ENCODE assay signal across 26 cellular contexts in genomic region chr6:36825996-36826395, GRCh38. TPM values are rescaled to one million over a fixed set of nuclear protein-coding genes. Genes with fewer than 3 reads are reported as not detected.
DNase-seq lines count a peak whose midpoint lies in the region; FAIRE-seq and TF ChIP-seq lines count a peak whose summit lies in the region.
"Had no signal": no experiment of that assay in that cellular context is flagged by ENCODE, and none has a peak within 500 bp of the region (broad histone marks: within the 10 kb centered on the region; RNA-seq: fewer than 3 reads in every experiment).

No MANE protein-coding gene starts in this region.

- H3K27ac ChIP-seq in BLaER1 (no peak overlapping the region), endothelial cell of umbilical vein (ENCODE audit: insufficient read depth, low read depth, low read length) (peak overlapping the region; percentile 100), parathyroid adenoma (peak overlapping the region; percentile 29)
- H3K27ac ChIP-seq: A549, PC-9, SK-N-MC had no signal

- no peak overlapping the region for H3K4me3 Mint-ChIP-seq in activated CD4-positive, alpha-beta T cell treated with anti-CD3 and anti-CD28 coated beads, Interleukin-2, amount 10 ng/mL, durations not matched to agents 24 days and 14 days
- H3K4me3 Mint-ChIP-seq: CD14-positive monocyte; CD8-positive, alpha-beta memory T cell; IgD-negative memory B cell had no signal

- no peak for TF ChIP-seq POLR2A in endothelial cell of umbilical vein (IDR thresholded peaks at IDR 0.05; ENCODE audit: low read depth, low read length)

- no peaks in the 10 kb centered on the region for H4K20me1 ChIP-seq in BLaER1
- no peaks in the 10 kb centered on the region for H4K20me1 ChIP-seq in endothelial cell of umbilical vein (replicated peaks; ENCODE audit: control insufficient read depth, extremely low read depth, insufficient read depth, low read length)

- peak overlapping the region; percentile 81 for H3K4me2 ChIP-seq in BLaER1
- H3K4me2 ChIP-seq in endothelial cell of umbilical vein (ENCODE audit: insufficient read depth, low read length): peak overlapping the region; percentile 45
- no peak overlapping the region for H3K4me2 ChIP-seq in parathyroid adenoma (ENCODE audit: low read length)
- H3K4me2 ChIP-seq: A549, PC-9 had no signal

- H3K9me3 ChIP-seq in BLaER1 (no peaks in the 10 kb centered on the region), endothelial cell of umbilical vein (replicated peaks; ENCODE audit: control insufficient read depth, insufficient read depth, low read length) (no peaks in the 10 kb centered on the region), parathyroid adenoma (ENCODE audit: control insufficient read depth, low read length) (no peaks in the 10 kb centered on the region)
- H3K9me3 ChIP-seq: A549 had no signal

- no peaks in the 10 kb centered on the region for H3K36me3 Mint-ChIP-seq in activated CD4-positive, alpha-beta T cell treated with anti-CD3 and anti-CD28 coated beads, Interleukin-2, amount 10 ng/mL, durations not matched to agents 24 days and 14 days (ENCODE audit: low read depth)
- H3K36me3 Mint-ChIP-seq: CD14-positive monocyte; CD8-positive, alpha-beta memory T cell; IgD-negative memory B cell had no signal

- H3K9me1 ChIP-seq in endothelial cell of umbilical vein (replicated peaks; ENCODE audit: control insufficient read depth, extremely low read depth, insufficient read depth, low read length): no peaks in the 10 kb centered on the region

- TF ChIP-seq CTCF in endothelial cell of umbilical vein (IDR thresholded peaks at IDR 0.05; ENCODE audit: extremely low read depth in 1 of 2, insufficient read depth in 1 of 2, low read depth in 1 of 2, low read length in 2 of 2) (no peak), parathyroid adenoma (IDR thresholded peaks at IDR 0.05) (no peak)

- H3K4me1 ChIP-seq in BLaER1 (peaks cover 76% of the 10 kb centered on the region), endothelial cell of umbilical vein (ENCODE audit: control insufficient read depth, extremely low read depth, insufficient read depth, low read length) (peaks cover 87% of the 10 kb centered on the region), parathyroid adenoma (no peaks in the 10 kb centered on the region)
- H3K4me1 ChIP-seq: A549 had no signal

- peaks cover 24% of the 10 kb centered on the region for H3K4me1 Mint-ChIP-seq in activated CD4-positive, alpha-beta T cell treated with anti-CD3 and anti-CD28 coated beads, Interleukin-2, amount 10 ng/mL, durations not matched to agents 24 days and 14 days

- POLR2A ChIA-PET in endothelial cell of umbilical vein (lab: Charles Lee): no interaction called here

- DNase-seq in SK-N-DZ (ENCODE audit: low spot score) (peak; percentile 50), endothelial cell of umbilical vein (ENCODE audit: low read depth, low spot score) (peak; percentile 65), NCI-H774 (lab: John Stamatoyannopoulos, UW) (no peak), NCI-H146 treated with DMSO at 0.1 percent for 48 hours (lab: John Stamatoyannopoulos, UW; ENCODE audit: unreplicated experiment) (no peak)
- no peak for DNase-seq in activated CD4-positive, alpha-beta T cell treated with anti-CD3 and anti-CD28 coated beads, Interleukin-2, amount 10 ng/mL, durations not matched to agents 24 days and 14 days
- DNase-seq: CD8-positive, alpha-beta memory T cell; DMS 273 treated with DMSO at 0.1 percent for 48 hours; DMS79; GDM1; GOT3; NCI-H1105; NCI-H1436 treated with DMSO at 0.1 percent for 48 hours; NCI-H1930; NCI-H446; NCI-H524 treated with DMSO at 0.1 percent for 48 hours; NCI-H82; PC-9; SHP77 had no signal

- no peak overlapping the region for H3K27ac Mint-ChIP-seq in activated CD4-positive, alpha-beta T cell treated with anti-CD3 and anti-CD28 coated beads, Interleukin-2, amount 10 ng/mL, durations not matched to agents 24 days and 14 days
- H3K27ac Mint-ChIP-seq: CD8-positive, alpha-beta memory T cell; IgD-negative memory B cell had no signal

- H3K9ac ChIP-seq in BLaER1: no peak overlapping the region
- H3K9ac ChIP-seq in endothelial cell of umbilical vein (replicated peaks; ENCODE audit: extremely low read depth, insufficient read depth, low read length): peak overlapping the region; percentile 32
- H3K9ac ChIP-seq in parathyroid adenoma: no peak overlapping the region

- H2AFZ ChIP-seq in endothelial cell of umbilical vein (ENCODE audit: low read depth, low read length) (no peak overlapping the region), parathyroid adenoma (no peak overlapping the region)
- H2AFZ ChIP-seq: PC-9 had no signal

- no peak overlapping the region for H3K4me3 ChIP-seq in BLaER1
- no peak overlapping the region for H3K4me3 ChIP-seq in endothelial cell of umbilical vein (replicated peaks in 1 of 3; ENCODE audit: insufficient read depth in 1 of 3, low read depth in 1 of 3, low read length in 3 of 3)
- no peak overlapping the region for H3K4me3 ChIP-seq in parathyroid adenoma (ENCODE audit: low read depth, low read length)
- H3K4me3 ChIP-seq: A549, GM12878, PC-9, SK-N-MC had no signal

- dilution Hi-C loops in endothelial cell of umbilical vein (cut with MboI; ENCODE audit: extremely low pct_ligation_motif_present, low sequenced_read_pairs): no loop called here

- FAIRE-seq in endothelial cell of umbilical vein (lab: Jason Lieb, UNC): peak; percentile 21
- FAIRE-seq: A549, GM12878 had no signal

- intact Hi-C loops in endothelial cell of umbilical vein (cut with micrococcal nuclease): loop anchor here (2.0 kb wide), 1 partner anchor 419 kb away; no protein-coding TSS in a partner anchor
- intact Hi-C loops in activated CD4-positive, alpha-beta T cell treated with anti-CD3 and anti-CD28 coated beads, Interleukin-2, amount 10 ng/mL, durations not matched to agents 24 days and 14 days (cut with micrococcal nuclease): no loop called here

- BruUV-seq in endothelial cell of umbilical vein (replicated peaks; lab: Mats Ljungman, UMichigan): no TSS peak

- H3K9me3 Mint-ChIP-seq in activated CD4-positive, alpha-beta T cell treated with anti-CD3 and anti-CD28 coated beads, Interleukin-2, amount 10 ng/mL, durations not matched to agents 24 days and 14 days: no peaks in the 10 kb centered on the region
- H3K9me3 Mint-ChIP-seq: CD8-positive, alpha-beta memory T cell had no signal

- no peaks in the 10 kb centered on the region for H3K27me3 ChIP-seq in BLaER1
- no peaks in the 10 kb centered on the region for H3K27me3 ChIP-seq in endothelial cell of umbilical vein (ENCODE audit: control insufficient read depth in 2 of 2, insufficient read depth in 2 of 2, low read length in 2 of 2)
- H3K27me3 ChIP-seq in parathyroid adenoma (ENCODE audit: control insufficient read depth, insufficient read depth, low read length): no peaks in the 10 kb centered on the region

- CTCF ChIA-PET in endothelial cell of umbilical vein (lab: Charles Lee): interaction anchor here (4.9 kb wide), 1 partner anchor 25 kb away, joined by 41 read pairs; no protein-coding TSS in a partner anchor

- H3K27me3 Mint-ChIP-seq in activated CD4-positive, alpha-beta T cell treated with anti-CD3 and anti-CD28 coated beads, Interleukin-2, amount 10 ng/mL, durations not matched to agents 24 days and 14 days: peaks cover 6% of the 10 kb centered on the region

- no peaks in the 10 kb centered on the region for H3K36me3 ChIP-seq in BLaER1
- peaks cover 3 to 8% of the 10 kb centered on the region in 2 experiments for H3K36me3 ChIP-seq in endothelial cell of umbilical vein (ENCODE audit: control insufficient read depth in 2 of 2, extremely low read depth in 1 of 2, insufficient read depth in 2 of 2, low read length in 2 of 2)
- H3K36me3 ChIP-seq in parathyroid adenoma (ENCODE audit: control insufficient read depth, insufficient read depth, low read length): no peaks in the 10 kb centered on the region

- H3K79me2 ChIP-seq in endothelial cell of umbilical vein (ENCODE audit: control insufficient read depth, insufficient read depth, low read length): peaks cover 3% of the 10 kb centered on the region
- H3K79me2 ChIP-seq in parathyroid adenoma: no peaks in the 10 kb centered on the region

RNA-seq across cellular contexts. Expression of gene CPNE5, which starts 13.2 kb away (rescaled TPM):
- 0.09 and 0.37 TPM in 2 replicates for polyA plus RNA-seq in SK-N-DZ (2014; cell fraction: cytosol; rRNA removed)
- polyA plus RNA-seq in SK-N-DZ (2014; cell fraction: nucleus; rRNA removed): 0.07 and 0.27 TPM in 2 replicates
- 18.8 and 32.1 TPM in 2 replicates for total RNA-seq in endothelial cell of umbilical vein
- 49.4 and 55.8 TPM in 2 replicates for polyA plus RNA-seq in endothelial cell of umbilical vein
- polyA plus RNA-seq in endothelial cell of umbilical vein (2011; cell fraction: cytosol; rRNA removed): 20.9 and 29.8 TPM in 2 replicates
- 81.7 and 123 TPM in 2 replicates for polyA plus RNA-seq in endothelial cell of umbilical vein (2011; cell fraction: nucleus; rRNA removed)
- polyA plus RNA-seq in endothelial cell of umbilical vein (2012): 20.1 and 32.6 TPM in 2 replicates
- 54.3 and 55.2 TPM in 2 replicates for polyA minus RNA-seq in endothelial cell of umbilical vein
- polyA minus RNA-seq in endothelial cell of umbilical vein (2011; cell fraction: cytosol; rRNA and poly(A)+ RNA removed): not detected
- polyA minus RNA-seq in endothelial cell of umbilical vein (2011; cell fraction: nucleus; rRNA and poly(A)+ RNA removed): 41.6 and 53.7 TPM in 2 replicates
- total RNA-seq in activated CD4-positive, alpha-beta T cell treated with anti-CD3 and anti-CD28 coated beads, Interleukin-2, amount 10 ng/mL, durations not matched to agents 24 days and 14 days: 0.31 and 0.65 TPM in 2 replicates
- total RNA-seq: RPMI7951 had no signal

RNA-seq across cellular contexts. Expression of gene PPIL1, which starts 48.6 kb away (rescaled TPM):
- polyA plus RNA-seq in SK-N-DZ (2014; cell fraction: cytosol; rRNA removed): 92.8 and 98.3 TPM in 2 replicates
- polyA plus RNA-seq in SK-N-DZ (2014; cell fraction: nucleus; rRNA removed): 40.9 and 44.3 TPM in 2 replicates
- 33.8 and 35.6 TPM in 2 replicates for total RNA-seq in endothelial cell of umbilical vein
- 28.6 and 30.8 TPM in 2 replicates for polyA plus RNA-seq in endothelial cell of umbilical vein
- polyA plus RNA-seq in endothelial cell of umbilical vein (2011; cell fraction: cytosol; rRNA removed): 30.4 and 31.2 TPM in 2 replicates
- 10.4 and 10.9 TPM in 2 replicates for polyA plus RNA-seq in endothelial cell of umbilical vein (2011; cell fraction: nucleus; rRNA removed)
- polyA plus RNA-seq in endothelial cell of umbilical vein (2012): 29.3 and 45.8 TPM in 2 replicates
- 38.5 and 46.8 TPM in 2 replicates for polyA minus RNA-seq in endothelial cell of umbilical vein
- polyA minus RNA-seq in endothelial cell of umbilical vein (2011; cell fraction: cytosol; rRNA and poly(A)+ RNA removed): 28.0 TPM
- polyA minus RNA-seq in endothelial cell of umbilical vein (2011; cell fraction: nucleus; rRNA and poly(A)+ RNA removed): 7.9 and 10.5 TPM in 2 replicates
- total RNA-seq in activated CD4-positive, alpha-beta T cell treated with anti-CD3 and anti-CD28 coated beads, Interleukin-2, amount 10 ng/mL, durations not matched to agents 24 days and 14 days: 65.0 and 65.1 TPM in 2 replicates

RNA-seq across cellular contexts. Expression of gene C6orf89, which starts 59.8 kb away (rescaled TPM):
- polyA plus RNA-seq in SK-N-DZ (2014; cell fraction: cytosol; rRNA removed): 23.4 and 37.6 TPM in 2 replicates
- 15.3 and 17.5 TPM in 2 replicates for polyA plus RNA-seq in SK-N-DZ (2014; cell fraction: nucleus; rRNA removed)
- 34.0 and 36.4 TPM in 2 replicates for total RNA-seq in endothelial cell of umbilical vein
- polyA plus RNA-seq in endothelial cell of umbilical vein: 16.6 and 18.2 TPM in 2 replicates
- 20.6 and 23.0 TPM in 2 replicates for polyA plus RNA-seq in endothelial cell of umbilical vein (2011; cell fraction: cytosol; rRNA removed)
- polyA plus RNA-seq in endothelial cell of umbilical vein (2011; cell fraction: nucleus; rRNA removed): 22.7 and 24.8 TPM in 2 replicates
- 25.0 and 29.2 TPM in 2 replicates for polyA plus RNA-seq in endothelial cell of umbilical vein (2012)
- polyA minus RNA-seq in endothelial cell of umbilical vein: 32.8 and 36.8 TPM in 2 replicates
- polyA minus RNA-seq in endothelial cell of umbilical vein (2011; cell fraction: cytosol; rRNA and poly(A)+ RNA removed): 6.1 TPM
- 9.8 and 16.6 TPM in 2 replicates for polyA minus RNA-seq in endothelial cell of umbilical vein (2011; cell fraction: nucleus; rRNA and poly(A)+ RNA removed)
- total RNA-seq in activated CD4-positive, alpha-beta T cell treated with anti-CD3 and anti-CD28 coated beads, Interleukin-2, amount 10 ng/mL, durations not matched to agents 24 days and 14 days: 25.9 and 27.4 TPM in 2 replicates

Comparison
In these comparisons a context has a peak if more than half of its experiments do, and no peak if none do; other contexts are left out.
1. DNase-seq: peak in SK-N-DZ (single experiment) and endothelial cell of umbilical vein (single experiment); none in activated CD4-positive, alpha-beta T cell treated with anti-CD3 and anti-CD28 coated beads, Interleukin-2, amount 10 ng/mL, durations not matched to agents 24 days and 14 days (single experiment), NCI-H774 (single experiment) and NCI-H146 treated with DMSO at 0.1 percent for 48 hours (single experiment).
2. RNA of gene CPNE5, which starts 13.2 kb away (total RNA-seq): 18.8 to 32.1 TPM in endothelial cell of umbilical vein; 0.31 to 0.65 TPM in activated CD4-positive, alpha-beta T cell treated with anti-CD3 and anti-CD28 coated beads, Interleukin-2, amount 10 ng/mL, durations not matched to agents 24 days and 14 days; every median in the first group is over 10 times any median in the second.